ENCODE assay signal across 23 cellular contexts in genomic region chr3:143152043-143152442, GRCh38.
"Had no signal": no experiment of that assay in that cellular context is flagged by ENCODE, and none has a peak within 500 bp of the region (broad histone marks: within the 10 kb centered on the region; RNA-seq: fewer than 3 reads in every experiment).

No MANE protein-coding gene starts in this region.

- H3K27me3 ChIP-seq: body of pancreas, cardiac muscle cell, foreskin keratinocyte, left lung, sigmoid colon, suprapubic skin, tibial nerve had no signal

- H3K9me3 ChIP-seq: body of pancreas, left lung, sigmoid colon, stomach, suprapubic skin, tibial nerve had no signal

- ATAC-seq: foreskin keratinocyte; stimulated activated memory B cell treated with anti-CD40 and anti-IgM and Interleukin-4, amounts not matched to agents 10 μg/mL and 1 μg/mL and 100 μg/mL, for 72 hours had no signal

- H3K4me1 ChIP-seq: body of pancreas, foreskin keratinocyte, left lung, sigmoid colon, stomach had no signal

- H3K4me3 ChIP-seq: body of pancreas, cardiac muscle cell, left lung, sigmoid colon, smooth muscle cell, stomach, suprapubic skin, tibial nerve had no signal

- H3K27ac ChIP-seq: body of pancreas, cardiac muscle cell, foreskin keratinocyte, left lung, stomach, suprapubic skin, tibial nerve, WERI-Rb-1 had no signal

- FAIRE-seq: urothelium cell line had no signal

- H3K4me2 ChIP-seq: smooth muscle cell had no signal

- DNase-seq: activated CD4-positive, alpha-beta T cell treated with anti-CD3 and anti-CD28 coated beads, Interleukin-2, amount 10 ng/mL, durations not matched to agents 7 days and 5 days; activated CD4-positive, CD25-positive, alpha-beta regulatory T cell treated with anti-CD3 and anti-CD28 coated beads, Interleukin-2, amount 50 U/mL, for 72 hours; activated gamma-delta T cell treated with Interleukin-2 at 50 U/mL for 16 hours; activated T-cell treated with anti-CD3 and anti-CD28 coated beads, Interleukin-2, amount 50 U/mL, for 1 hour; anterior cingulate cortex; effector CD4-positive, alpha-beta T cell; erythroblast; foreskin keratinocyte; left lung; nephron progenitor cell; occipital lobe; stimulated activated CD4-positive, alpha-beta T cell treated with anti-CD3 and anti-CD28 coated beads, Interleukin-15, amount 100 ng/mL, for 24 hours; stomach; T-helper 2 cell; WERI-Rb-1 had no signal

- H3K36me3 ChIP-seq: cardiac muscle cell, left lung, sigmoid colon, stomach, suprapubic skin, tibial nerve, WERI-Rb-1 had no signal
